In the genomic region with DNA sequence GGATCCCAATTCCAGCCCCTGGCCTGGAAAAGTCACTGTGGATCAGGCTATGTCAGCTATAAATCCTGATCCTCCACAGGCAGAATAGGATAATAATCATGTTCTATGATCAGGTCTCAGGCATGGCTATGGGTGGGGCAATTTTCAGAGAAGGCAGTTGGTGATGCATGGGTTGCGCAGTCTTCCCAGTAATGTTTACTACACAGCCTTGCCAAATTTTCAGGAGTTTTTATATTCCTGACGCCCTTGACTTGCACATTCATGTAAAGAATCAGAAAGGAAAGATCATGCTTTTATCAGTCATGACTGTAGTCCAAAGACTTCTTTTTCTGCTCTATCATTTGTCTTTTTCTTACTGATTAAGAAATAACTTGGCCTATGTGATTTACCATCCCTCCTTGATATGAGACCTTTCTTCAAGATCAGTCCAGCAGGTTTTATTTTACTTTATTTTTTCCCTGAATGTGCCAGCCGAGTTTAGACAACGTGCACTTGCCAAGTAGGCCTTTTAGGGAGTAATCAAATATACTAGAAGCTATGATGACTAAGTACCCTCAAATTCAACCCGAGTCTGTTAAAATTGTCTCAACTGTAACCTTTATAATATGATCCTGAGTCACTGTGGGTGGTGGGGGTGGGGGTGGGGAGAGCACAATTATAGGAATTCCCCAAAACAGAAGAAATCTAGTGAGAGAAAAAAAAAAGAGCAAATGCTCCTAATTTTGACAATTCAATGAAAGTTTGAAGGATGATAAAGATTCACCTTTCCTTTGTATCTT, we compare ENCODE assay signal across 9 cellular contexts. TPM values are rescaled to one million over a fixed set of nuclear protein-coding genes. Genes with fewer than 3 reads are reported as not detected.
DNase-seq lines count a peak whose midpoint lies in the region; ATAC-seq and TF ChIP-seq lines count a peak whose summit lies in the region.
"Had no signal": no experiment of that assay in that cellular context is flagged by ENCODE, and none has a peak within 500 bp of the region (broad histone marks: within the 10 kb centered on the region; RNA-seq: fewer than 3 reads in every experiment).

No MANE protein-coding gene starts in this region.

- no peak for TF ChIP-seq POLR2A in gastrocnemius medialis (IDR thresholded peaks at IDR 0.05)

- no peak for TF ChIP-seq CTCF in gastrocnemius medialis (IDR thresholded peaks at IDR 0.05 in 4 of 5, conservative IDR thresholded peaks at IDR 0.05 in 1 of 5)

- H3K4me1 ChIP-seq in gastrocnemius medialis = peaks cover 26 to 78% of the 10 kb centered on the region in 2 donors

- no peaks in the 10 kb centered on the region for H3K9me3 ChIP-seq in gastrocnemius medialis

- H3K36me3 ChIP-seq in gastrocnemius medialis = no peaks in the 10 kb centered on the region

- DNase-seq in ELR (ENCODE audit: low read depth) (peak; percentile 86), OCI-M1 (lab: John Stamatoyannopoulos, UW) (peak; percentile 63), gastrocnemius medialis (peak in 1 of 2 donors; percentile 21), GM19238 (ENCODE audit: insufficient read length, low spot score) (no peak)
- no peak for DNase-seq in stimulated activated CD4-positive, alpha-beta T cell treated with anti-CD3 and anti-CD28 coated beads, Interleukin-2, amount 100 ng/mL, for 48 hours
- DNase-seq: T-helper 17 cell had no signal

- H3K4me3 ChIP-seq in gastrocnemius medialis = no peak overlapping the region

- peak; percentile 84 for ATAC-seq in esophagus mucosa
- peak; percentile 21 to 25 for ATAC-seq in gastrocnemius medialis
- no peak for ATAC-seq in GM18498 (IDR thresholded peaks at IDR 0.05; ENCODE audit: unreplicated experiment)
- no peak for ATAC-seq in HG03432 (IDR thresholded peaks at IDR 0.05; ENCODE audit: unreplicated experiment)
- ATAC-seq: T-helper 17 cell had no signal

- no peaks in the 10 kb centered on the region for H3K27me3 ChIP-seq in gastrocnemius medialis

- peak overlapping the region; percentile 53 to 82 (median 62) for H3K27ac ChIP-seq in gastrocnemius medialis

- in situ Hi-C loops in gastrocnemius medialis (cut with MboI; ENCODE audit: low sequenced_read_pairs in 4 of 4) = no loop called here

- intact Hi-C loops in gastrocnemius medialis (cut with DNase I; ENCODE audit: low total_unique reads) = no loop called here

RNA-seq across cellular contexts. Expression of a gene that starts 31.9 kb away (rescaled TPM):
- total RNA-seq in esophagus mucosa (34.8 TPM), gastrocnemius medialis (10 to 100 TPM in 2 of 4 donors, 1 to 10 TPM in 2; 8.6 to 20.4 (median 14.2) TPM)

Comparison
In these comparisons a context has a peak if more than half of its experiments do, and no peak if none do; other contexts are left out.
1. DNase-seq: peak in ELR (single experiment) and OCI-M1 (single experiment); none in GM19238 (single experiment) and stimulated activated CD4-positive, alpha-beta T cell treated with anti-CD3 and anti-CD28 coated beads, Interleukin-2, amount 100 ng/mL, for 48 hours (0 of 2).
2. ATAC-seq: peak in esophagus mucosa (single experiment) and gastrocnemius medialis (2 of 2); none in GM18498 (single experiment) and HG03432 (single experiment).